ENCODE assay signal across 18 cellular contexts in the genomic region with DNA sequence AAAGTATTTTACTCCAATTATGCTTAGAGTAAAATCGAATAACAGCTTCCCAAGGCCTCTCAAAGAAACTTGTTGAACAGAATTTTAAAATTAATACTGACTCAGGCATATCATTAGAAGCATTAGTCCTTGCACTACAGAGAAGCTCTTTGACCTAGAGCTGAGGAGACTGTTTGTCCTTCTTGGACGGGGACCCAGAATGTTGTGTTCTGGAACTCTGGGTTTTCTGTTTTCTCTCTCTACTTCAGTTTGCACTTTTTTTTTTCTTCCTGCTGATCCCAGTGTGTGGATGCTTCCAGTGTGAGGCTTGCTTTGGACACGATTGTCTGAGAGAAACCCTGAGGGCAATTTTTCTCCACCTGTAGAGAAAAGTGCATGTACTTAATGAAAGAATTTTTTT.
DNase-seq lines count a peak whose midpoint lies in the region; ATAC-seq and TF ChIP-seq lines count a peak whose summit lies in the region.
"Had no signal": no experiment of that assay in that cellular context is flagged by ENCODE, and none has a peak within 500 bp of the region (broad histone marks: within the 10 kb centered on the region; RNA-seq: fewer than 3 reads in every experiment).

No MANE protein-coding gene starts in this region.

- peaks cover 26% of the 10 kb centered on the region for H3K4me1 ChIP-seq in adipocyte (ENCODE audit: control insufficient read depth, insufficient read depth, low read length)
- H3K4me1 ChIP-seq: SJCRH30 had no signal

- no peak for TF ChIP-seq CTCF in GM13976 (IDR thresholded peaks at IDR 0.05; ENCODE audit: borderline replicate concordance, control extremely low read depth, extremely low read depth, insufficient read depth, missing control alignments)

- H3K36me3 ChIP-seq in adipocyte (ENCODE audit: control insufficient read depth, insufficient read depth, low read length, severe bottlenecking) = no peaks in the 10 kb centered on the region
- H3K36me3 ChIP-seq: SJCRH30 had no signal

- peak overlapping the region; percentile 38 for H3K4me3 ChIP-seq in adipocyte (ENCODE audit: low read length)
- H3K4me3 ChIP-seq: SJCRH30 had no signal

- peak; percentile 16 for ATAC-seq in left lobe of liver
- no peak for ATAC-seq in GM18858 (IDR thresholded peaks at IDR 0.05; ENCODE audit: unreplicated experiment)

- no peaks in the 10 kb centered on the region for H3K27me3 ChIP-seq in adipocyte (replicated peaks; ENCODE audit: control insufficient read depth, insufficient read depth, low read length)
- H3K27me3 ChIP-seq: SJCRH30 had no signal

- no peak for DNase-seq in adipocyte (ENCODE audit: low read depth)
- DNase-seq in left lobe of liver (ENCODE audit: low spot score) = no peak
- no peak for DNase-seq in GM13976 (ENCODE audit: low spot score)
- no peak for DNase-seq in middle frontal gyrus (ENCODE audit: extremely low spot score, low spot score)
- DNase-seq: CD4-positive, alpha-beta T cell; DMS53; HCEC 1CT; NCI-H1105 treated with DMSO at 0.1 percent for 48 hours; NCI-H187 treated with DMSO at 0.1 percent for 48 hours; NCI-H446; NCI-H69; OCI-M1; RPMI8226; SJCRH30 had no signal

- H3K9me3 ChIP-seq in adipocyte (ENCODE audit: control insufficient read depth, low read length) = no peaks in the 10 kb centered on the region
- H3K9me3 ChIP-seq: SJCRH30 had no signal

- in situ Hi-C loops in GM13976 (cut with MboI; ENCODE audit: low sequenced_read_pairs, unreplicated experiment) = no loop called here

- H3K9ac ChIP-seq in adipocyte (ENCODE audit: low read length) = peak overlapping the region; percentile 69

- H3K27ac ChIP-seq in cingulate gyrus (ENCODE audit: low read depth, low read length) (peak overlapping the region; percentile 16), temporal lobe (ENCODE audit: low read depth, low read length) (peak overlapping the region; percentile 72)
- H3K27ac ChIP-seq: HL-60, SJCRH30 had no signal
